In genomic region chr2:182650704-182651103, GRCh38 we compare ENCODE assay signal across 8 cellular contexts.
DNase-seq lines count a peak whose midpoint lies in the region; ATAC-seq and TF ChIP-seq lines count a peak whose summit lies in the region.

No MANE protein-coding gene starts in this region.

- H3K27me3 ChIP-seq in breast epithelium (no peaks in the 10 kb centered on the region), lower lobe of right lung (ENCODE audit: low read depth) (no peaks in the 10 kb centered on the region)

- H3K4me1 ChIP-seq in breast epithelium (no peaks in the 10 kb centered on the region), lower lobe of right lung (no peaks in the 10 kb centered on the region)

- TF ChIP-seq POLR2A in breast epithelium (IDR thresholded peaks at IDR 0.05) = no peak

- H3K9me3 ChIP-seq in breast epithelium (no peaks in the 10 kb centered on the region), lower lobe of right lung (no peaks in the 10 kb centered on the region)

- H3K4me3 ChIP-seq in breast epithelium (no peak overlapping the region), lower lobe of right lung (no peak overlapping the region)

- ATAC-seq in lower lobe of right lung (peak; percentile 37 to 41), GM21367 (IDR thresholded peaks at IDR 0.05; ENCODE audit: unreplicated experiment) (no peak)

- intact Hi-C loops in breast epithelium (cut with DNase I; ENCODE audit: low total_unique reads) (no loop called here), lower lobe of right lung (cut with DNase I) (loop anchor here (5.0 kb wide), 1 partner anchor 463 kb away; no protein-coding TSS in a partner anchor), posterior cingulate gyrus (cut with DNase I) (loop anchor here (1.0 kb wide), 1 partner anchor 464 kb away; no protein-coding TSS in a partner anchor)

- DNase-seq in AG08396 (ENCODE audit: low spot score) (peak; percentile 13), GM20000 (ENCODE audit: low spot score) (peak; percentile 18), NCI-H2227 (lab: John Stamatoyannopoulos, UW; ENCODE audit: unreplicated experiment) (peak; percentile 73), breast epithelium (ENCODE audit: low spot score in 2 of 2) (no peak), lower lobe of right lung (no peak), posterior cingulate gyrus (no peak)
- no peak for DNase-seq in activated effector memory CD4-positive, alpha-beta T cell treated with Interleukin-2 at 50 U/mL for 16 hours

- H3K36me3 ChIP-seq in breast epithelium (no peaks in the 10 kb centered on the region), lower lobe of right lung (no peaks in the 10 kb centered on the region)

- TF ChIP-seq CTCF in GM20000 (IDR thresholded peaks at IDR 0.05; ENCODE audit: extremely low read depth, missing control alignments) = peak; percentile 10
- TF ChIP-seq CTCF in breast epithelium (IDR thresholded peaks at IDR 0.05) = peak in 2 of 3 donors; percentile 55 to 61
- TF ChIP-seq CTCF in lower lobe of right lung (IDR thresholded peaks at IDR 0.05) = peak; percentile 50

- H3K27ac ChIP-seq in breast epithelium = no peak overlapping the region
- H3K27ac ChIP-seq in lower lobe of right lung = no peak overlapping the region

Comparison
In these comparisons a context has a peak if more than half of its experiments do, and no peak if none do; other contexts are left out.
1. DNase-seq: peak in AG08396 (single experiment), GM20000 (single experiment) and NCI-H2227 (single experiment); none in breast epithelium (0 of 2), lower lobe of right lung (single experiment), activated effector memory CD4-positive, alpha-beta T cell treated with Interleukin-2 at 50 U/mL for 16 hours (single experiment) and posterior cingulate gyrus (0 of 10).
2. Peak in every context shown above with its lines, with median percentiles within 50 percentile points of each other: CTCF ChIP-seq.